Comparison of ENCODE assay signal across 30 cellular contexts in the genomic region with DNA sequence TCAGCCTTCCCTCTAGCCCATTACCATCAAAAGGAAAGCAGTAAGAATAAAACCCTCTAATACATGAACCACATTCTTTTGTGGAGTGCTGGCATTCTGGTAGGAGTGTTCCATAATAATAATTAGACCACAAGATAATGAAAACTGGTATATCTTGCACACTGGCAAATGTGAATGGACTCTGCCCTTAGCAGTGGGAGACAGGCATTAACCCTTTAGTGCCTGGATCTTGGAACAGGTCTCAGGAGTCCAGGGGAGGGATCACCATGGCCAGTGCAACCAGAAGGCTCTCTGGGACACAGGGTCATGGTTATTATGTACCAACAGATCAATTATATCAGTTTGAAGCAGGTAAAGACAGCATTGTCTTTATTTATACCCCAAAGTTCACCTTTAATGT.
"Had no signal": no experiment of that assay in that cellular context is flagged by ENCODE, and none has a peak within 500 bp of the region (broad histone marks: within the 10 kb centered on the region; RNA-seq: fewer than 3 reads in every experiment).

No MANE protein-coding gene starts in this region.

- H3K4me2 ChIP-seq: SK-N-SH had no signal

- H3K36me3 Mint-ChIP-seq: activated naive CD4-positive, alpha-beta T cell treated with anti-CD3 and anti-CD28 coated beads, Interleukin-2, amount 50 U/mL, for 24 hours; activated naive CD8-positive, alpha-beta T cell treated with anti-CD3 and anti-CD28 coated beads, Interleukin-2, amount 10 ng/mL, durations not matched to agents 7 days and 5 days had no signal

- H3K4me3 Mint-ChIP-seq: activated CD4-positive, alpha-beta T cell treated with anti-CD3 and anti-CD28 coated beads, Interleukin-2, amount 10 ng/mL, durations not matched to agents 24 days and 14 days; activated CD8-positive, alpha-beta T cell treated with anti-CD3 and anti-CD28 coated beads for 36 hours; activated naive CD4-positive, alpha-beta T cell treated with anti-CD3 and anti-CD28 coated beads, Interleukin-2, amount 50 U/mL, for 24 hours; activated naive CD8-positive, alpha-beta T cell treated with anti-CD3 and anti-CD28 coated beads, Interleukin-2, amount 10 ng/mL, durations not matched to agents 7 days and 5 days; activated T-cell treated with anti-CD3 and anti-CD28 coated beads, Interleukin-2, amount 50 U/mL, for 72 hours; activated T-helper 17 cell treated with anti-CD3 and anti-CD28 coated beads, Interleukin-2, amount 50 U/mL, for 72 hours; T-helper 1 cell treated with Interleukin-12 subunit alpha and Interleukin-12 subunit beta and Interleukin-4 antibody, amounts not matched to agents 30 μg/mL and 1 μg/mL, for 36 hours; T-helper 2 cell treated with Interferon-gamma antibody and Interleukin-4, amounts not matched to agents 5 μg/mL and 100 μg/mL, for 36 hours had no signal

- H3K4me1 ChIP-seq: ascending aorta, SJSA1 had no signal

- H3K27me3 ChIP-seq: ascending aorta, SJSA1 had no signal

- H3K36me3 ChIP-seq: ascending aorta, MG63, SJSA1 had no signal

- H3K27me3 Mint-ChIP-seq: activated naive CD8-positive, alpha-beta T cell treated with anti-CD3 and anti-CD28 coated beads, Interleukin-2, amount 10 ng/mL, durations not matched to agents 7 days and 5 days had no signal

- H3K27ac Mint-ChIP-seq: activated CD4-positive, alpha-beta T cell treated with anti-CD3 and anti-CD28 coated beads, Interleukin-2, amount 10 ng/mL, durations not matched to agents 24 days and 14 days; activated CD8-positive, alpha-beta T cell treated with anti-CD3 and anti-CD28 coated beads for 36 hours; activated naive CD4-positive, alpha-beta T cell treated with anti-CD3 and anti-CD28 coated beads, Interleukin-2, amount 50 U/mL, for 24 hours; activated naive CD8-positive, alpha-beta T cell treated with anti-CD3 and anti-CD28 coated beads, Interleukin-2, amount 10 ng/mL, durations not matched to agents 7 days and 5 days; activated T-cell treated with anti-CD3 and anti-CD28 coated beads, Interleukin-2, amount 50 U/mL, for 72 hours; activated T-helper 17 cell treated with anti-CD3 and anti-CD28 coated beads, Interleukin-2, amount 50 U/mL, for 72 hours; T-helper 1 cell treated with Interleukin-12 subunit alpha and Interleukin-12 subunit beta and Interleukin-4 antibody, amounts not matched to agents 30 μg/mL and 1 μg/mL, for 36 hours; T-helper 2 cell treated with Interferon-gamma antibody and Interleukin-4, amounts not matched to agents 5 μg/mL and 100 μg/mL, for 36 hours had no signal

- H3K9me3 Mint-ChIP-seq: activated CD4-positive, alpha-beta T cell treated with anti-CD3 and anti-CD28 coated beads, Interleukin-2, amount 10 ng/mL, durations not matched to agents 24 days and 14 days; activated CD8-positive, alpha-beta T cell treated with anti-CD3 and anti-CD28 coated beads for 36 hours; activated naive CD4-positive, alpha-beta T cell treated with anti-CD3 and anti-CD28 coated beads, Interleukin-2, amount 50 U/mL, for 24 hours; activated naive CD8-positive, alpha-beta T cell treated with anti-CD3 and anti-CD28 coated beads, Interleukin-2, amount 10 ng/mL, durations not matched to agents 7 days and 5 days; activated T-helper 17 cell treated with anti-CD3 and anti-CD28 coated beads, Interleukin-2, amount 50 U/mL, for 72 hours; T-helper 1 cell treated with Interleukin-12 subunit alpha and Interleukin-12 subunit beta and Interleukin-4 antibody, amounts not matched to agents 30 μg/mL and 1 μg/mL, for 36 hours; T-helper 2 cell treated with Interferon-gamma antibody and Interleukin-4, amounts not matched to agents 5 μg/mL and 100 μg/mL, for 36 hours had no signal

- H3K9ac ChIP-seq: SK-N-SH had no signal

- DNase-seq: activated CD4-positive, alpha-beta T cell treated with anti-CD3 and anti-CD28 coated beads, Interleukin-2, amount 10 ng/mL, durations not matched to agents 24 days and 14 days; activated CD4-positive, alpha-beta T cell treated with anti-CD3 and anti-CD28 coated beads, Interleukin-2, amount 50 U/mL, for 4 hours; activated CD8-positive, alpha-beta T cell treated with anti-CD3 and anti-CD28 coated beads for 36 hours; activated gamma-delta T cell; activated naive CD4-positive, alpha-beta T cell treated with Interleukin-2 at 50 U/mL for 16 hours; activated naive CD8-positive, alpha-beta T cell treated with anti-CD3 and anti-CD28 coated beads, Interleukin-2, amount 10 ng/mL, durations not matched to agents 7 days and 5 days; activated T-cell treated with anti-CD3 and anti-CD28 coated beads, Interleukin-2, amount 50 U/mL, for 1 hour; activated T-cell treated with anti-CD3 and anti-CD28 coated beads, Interleukin-2, amount 50 U/mL, for 72 hours; amygdala; Kasumi-1; KG1; MG63; NCI-H1048; NCI-H1105 treated with DMSO at 0.1 percent for 48 hours; NCI-H1436; NCI-H1694; NCI-H1930; NCI-H2081 treated with DMSO at 0.1 percent for 48 hours; NCI-H226; NCI-H446 treated with DMSO at 0.1 percent for 48 hours; NCI-H524; SHP77 treated with DMSO at 0.1 percent for 48 hours; SK-N-SH had no signal

- H3K4me1 Mint-ChIP-seq: activated CD4-positive, alpha-beta T cell treated with anti-CD3 and anti-CD28 coated beads, Interleukin-2, amount 10 ng/mL, durations not matched to agents 24 days and 14 days; activated naive CD4-positive, alpha-beta T cell treated with anti-CD3 and anti-CD28 coated beads, Interleukin-2, amount 50 U/mL, for 24 hours; activated naive CD8-positive, alpha-beta T cell treated with anti-CD3 and anti-CD28 coated beads, Interleukin-2, amount 10 ng/mL, durations not matched to agents 7 days and 5 days; activated T-helper 17 cell treated with anti-CD3 and anti-CD28 coated beads, Interleukin-2, amount 50 U/mL, for 72 hours had no signal

- H3K9me3 ChIP-seq: ascending aorta, MG63, SJSA1, SK-N-SH had no signal

- ATAC-seq: activated CD8-positive, alpha-beta T cell treated with anti-CD3 and anti-CD28 coated beads for 36 hours; activated T-cell treated with anti-CD3 and anti-CD28 coated beads, Interleukin-2, amount 50 U/mL, for 72 hours; activated T-helper 17 cell treated with anti-CD3 and anti-CD28 coated beads, Interleukin-2, amount 50 U/mL, for 72 hours; Panc1 had no signal

- H3K27ac ChIP-seq: ascending aorta, SJSA1 had no signal

- H3K4me3 ChIP-seq: ascending aorta, MG63, SJSA1 had no signal
